ENCODE assay signal across 9 cellular contexts in the genomic region with DNA sequence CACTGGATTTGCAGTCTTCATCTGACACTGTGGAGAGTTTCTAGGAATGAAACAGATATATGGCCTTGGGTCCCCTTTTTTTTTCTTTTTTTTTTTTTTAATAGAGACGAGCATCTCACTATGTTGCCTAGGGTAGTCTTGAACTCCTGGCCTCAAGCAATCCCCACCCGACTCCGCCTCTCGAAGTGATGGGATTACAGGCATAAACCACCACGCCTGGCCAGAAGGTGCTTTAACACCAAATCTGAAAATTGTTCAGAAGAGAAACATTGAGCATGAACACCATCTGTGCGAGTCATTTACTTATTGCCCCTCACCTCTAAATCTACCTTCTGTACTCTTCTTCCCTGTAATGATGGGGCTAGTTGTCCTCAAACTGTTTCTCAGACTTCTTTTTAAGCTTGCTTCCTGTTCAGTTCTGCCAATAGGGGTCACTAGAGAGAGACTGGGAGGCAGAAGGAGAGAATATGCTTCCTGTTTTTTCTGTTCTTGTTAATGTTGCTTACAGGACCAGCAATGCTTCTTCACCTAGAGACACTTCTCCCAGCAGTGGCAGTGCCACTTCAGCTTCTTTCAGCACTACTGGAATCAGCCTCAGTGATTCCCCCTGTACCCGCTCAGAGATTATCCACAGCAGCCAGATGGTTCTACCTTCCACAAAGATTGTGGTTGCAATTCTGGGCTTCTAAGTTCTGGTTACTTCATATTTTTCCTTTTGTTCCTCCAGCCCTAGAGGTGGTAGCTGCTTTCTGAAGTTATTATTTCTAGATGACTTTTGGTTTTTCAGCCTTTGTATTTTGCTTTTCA. TPM values are rescaled to one million over a fixed set of nuclear protein-coding genes. Genes with fewer than 3 reads are reported as not detected.
DNase-seq lines count a peak whose midpoint lies in the region; ATAC-seq, FAIRE-seq and TF ChIP-seq lines count a peak whose summit lies in the region.
"Had no signal": no experiment of that assay in that cellular context is flagged by ENCODE, and none has a peak within 500 bp of the region (broad histone marks: within the 10 kb centered on the region; RNA-seq: fewer than 3 reads in every experiment).

No MANE protein-coding gene starts in this region.

- no peaks in the 10 kb centered on the region for H4K20me1 ChIP-seq in endothelial cell of umbilical vein (replicated peaks; ENCODE audit: control insufficient read depth, extremely low read depth, insufficient read depth, low read length)
- H4K20me1 ChIP-seq: BLaER1 treated with 17β-estradiol and CSF1 and Interleukin-3, amounts not matched to agents 10 nM and 100 nM had no signal

- no peaks in the 10 kb centered on the region for H3K27me3 Mint-ChIP-seq in naive thymus-derived CD4-positive, alpha-beta T cell

- no peaks in the 10 kb centered on the region for H3K27me3 ChIP-seq in endothelial cell of umbilical vein (ENCODE audit: control insufficient read depth in 2 of 2, insufficient read depth in 2 of 2, low read length in 2 of 2)
- no peaks in the 10 kb centered on the region for H3K27me3 ChIP-seq in naive thymus-derived CD4-positive, alpha-beta T cell (ENCODE audit: control insufficient read depth in 2 of 2, insufficient read depth in 2 of 2, low read length in 2 of 2)
- H3K27me3 ChIP-seq: BLaER1 treated with 17β-estradiol and CSF1 and Interleukin-3, amounts not matched to agents 10 nM and 100 nM had no signal

- TF ChIP-seq CTCF in RWPE1 (conservative IDR thresholded peaks at IDR 0.05; ENCODE audit: low read depth) (peak; percentile 44), endothelial cell of umbilical vein (IDR thresholded peaks at IDR 0.05; ENCODE audit: extremely low read depth in 1 of 2, insufficient read depth in 1 of 2, low read depth in 1 of 2, low read length in 2 of 2) (peak; percentile 68 to 77)

- peak; percentile 87 for FAIRE-seq in endothelial cell of umbilical vein (lab: Jason Lieb, UNC)

- peak; percentile 19 for DNase-seq in NCI-H146 (lab: John Stamatoyannopoulos, UW)
- DNase-seq in NCI-H146 treated with DMSO at 0.1 percent for 48 hours (lab: John Stamatoyannopoulos, UW; ENCODE audit: unreplicated experiment) = no peak
- peak; percentile 49 for DNase-seq in HS-27A (ENCODE audit: low read depth)
- no peak for DNase-seq in RWPE1 (ENCODE audit: low spot score)
- DNase-seq in endothelial cell of umbilical vein (ENCODE audit: low read depth, low spot score) = peak; percentile 69
- DNase-seq in naive thymus-derived CD4-positive, alpha-beta T cell = peak in 7 of 9 donors; percentile 52 to 69 (median 62)
- no peak for DNase-seq in NCI-H1048 (lab: John Stamatoyannopoulos, UW)
- DNase-seq in stimulated activated CD4-positive, alpha-beta T cell treated with anti-CD3 and anti-CD28 coated beads, Interleukin-1b, Interleukin-23, amount 100 ng/mL, for 48 hours = no peak

- peaks cover under 1 to 18% (median 4%) of the 10 kb centered on the region in 11 donors for H3K9me3 Mint-ChIP-seq in naive thymus-derived CD4-positive, alpha-beta T cell

- no peaks in the 10 kb centered on the region for H3K4me1 ChIP-seq in endothelial cell of umbilical vein (ENCODE audit: control insufficient read depth, extremely low read depth, insufficient read depth, low read length)
- H3K4me1 ChIP-seq in naive thymus-derived CD4-positive, alpha-beta T cell (ENCODE audit: control insufficient read depth in 2 of 2, insufficient read depth in 2 of 2, low read length in 2 of 2) = peaks cover 5 to 6% of the 10 kb centered on the region in 2 donors

- H3K9ac ChIP-seq in endothelial cell of umbilical vein (replicated peaks; ENCODE audit: extremely low read depth, insufficient read depth, low read length) = no peak overlapping the region
- H3K9ac ChIP-seq: BLaER1 treated with 17β-estradiol and CSF1 and Interleukin-3, amounts not matched to agents 10 nM and 100 nM had no signal

- H3K4me3 Mint-ChIP-seq in naive thymus-derived CD4-positive, alpha-beta T cell = no peak overlapping the region

- TF ChIP-seq POLR2A in endothelial cell of umbilical vein (IDR thresholded peaks at IDR 0.05; ENCODE audit: low read depth, low read length) = no peak

- ATAC-seq in naive thymus-derived CD4-positive, alpha-beta T cell = peak; percentile 89

- peak overlapping the region in 8 of 9 donors; percentile 16 to 75 (median 50) for H3K27ac Mint-ChIP-seq in naive thymus-derived CD4-positive, alpha-beta T cell

- no peaks in the 10 kb centered on the region for H3K36me3 ChIP-seq in endothelial cell of umbilical vein (ENCODE audit: control insufficient read depth in 2 of 2, extremely low read depth in 1 of 2, insufficient read depth in 2 of 2, low read length in 2 of 2)
- H3K36me3 ChIP-seq in naive thymus-derived CD4-positive, alpha-beta T cell (ENCODE audit: control insufficient read depth in 2 of 3, insufficient read depth in 3 of 3, low read length in 3 of 3) = no peaks in the 10 kb centered on the region

- BruUV-seq in endothelial cell of umbilical vein (replicated peaks; lab: Mats Ljungman, UMichigan) = no TSS peak

- no peak overlapping the region for H3K4me3 ChIP-seq in endothelial cell of umbilical vein (replicated peaks in 1 of 3; ENCODE audit: insufficient read depth in 1 of 3, low read depth in 1 of 3, low read length in 3 of 3)
- H3K4me3 ChIP-seq in naive thymus-derived CD4-positive, alpha-beta T cell (ENCODE audit: low read length) = no peak overlapping the region
- H3K4me3 ChIP-seq: BLaER1 treated with 17β-estradiol and CSF1 and Interleukin-3, amounts not matched to agents 10 nM and 100 nM had no signal

- H3K27ac ChIP-seq in RWPE1 (no peak overlapping the region), endothelial cell of umbilical vein (ENCODE audit: insufficient read depth, low read depth, low read length) (no peak overlapping the region)
- H3K27ac ChIP-seq in naive thymus-derived CD4-positive, alpha-beta T cell (ENCODE audit: low read depth, low read length) = no peak overlapping the region

- intact Hi-C loops in endothelial cell of umbilical vein (cut with micrococcal nuclease) = loop anchor here (1.0 to 5.0 kb wide), 4 partner anchors 20 to 144 kb away; a partner anchor contains a TSS
- intact Hi-C loops in naive thymus-derived CD4-positive, alpha-beta T cell (cut with micrococcal nuclease) = loop anchor here (1.0 to 2.0 kb wide), 4 partner anchors 15 to 69 kb away; a partner anchor contains a TSS

- dilution Hi-C loops in endothelial cell of umbilical vein (cut with MboI; ENCODE audit: extremely low pct_ligation_motif_present, low sequenced_read_pairs) = no loop called here

- CTCF ChIA-PET in RWPE1 (lab: Yijun Ruan, JAX) (interaction anchor here (0.5 to 1.5 kb wide), 10 partner anchors 9 to 1210 kb away, joined by 3 to 10 read pairs (median 3); no protein-coding TSS in a partner anchor), endothelial cell of umbilical vein (lab: Charles Lee) (interaction anchor here (0.5 to 3.1 kb wide), 35 partner anchors 10 to 909 kb away, joined by 3 to 28 read pairs (median 5); a partner anchor contains a TSS)
- CTCF ChIA-PET in naive thymus-derived CD4-positive, alpha-beta T cell (lab: Charles Lee) = interaction anchor here (0.6 to 1.9 kb wide), 11 partner anchors 15 to 909 kb away, joined by 3 to 8 read pairs (median 3); a partner anchor contains a TSS

- H3K4me2 ChIP-seq in endothelial cell of umbilical vein (ENCODE audit: insufficient read depth, low read length) = no peak overlapping the region

- no peaks in the 10 kb centered on the region for H3K9me1 ChIP-seq in endothelial cell of umbilical vein (replicated peaks; ENCODE audit: control insufficient read depth, extremely low read depth, insufficient read depth, low read length)

- peak overlapping the region; percentile 98 for H2AFZ ChIP-seq in endothelial cell of umbilical vein (ENCODE audit: low read depth, low read length)

- H3K4me1 Mint-ChIP-seq in naive thymus-derived CD4-positive, alpha-beta T cell = peaks cover 7 to 27% (median 23%) of the 10 kb centered on the region in 7 donors

- no peaks in the 10 kb centered on the region for H3K79me2 ChIP-seq in endothelial cell of umbilical vein (ENCODE audit: control insufficient read depth, insufficient read depth, low read length)

- peaks cover 8 to 44% (median 27%) of the 10 kb centered on the region in 5 donors for H3K36me3 Mint-ChIP-seq in naive thymus-derived CD4-positive, alpha-beta T cell

- H3K9me3 ChIP-seq in endothelial cell of umbilical vein (replicated peaks; ENCODE audit: control insufficient read depth, insufficient read depth, low read length) = no peaks in the 10 kb centered on the region
- H3K9me3 ChIP-seq in naive thymus-derived CD4-positive, alpha-beta T cell (ENCODE audit: control insufficient read depth in 2 of 3, low read length in 3 of 3) = peaks cover 0 to 1% (median 0%) of the 10 kb centered on the region in 3 experiments

- POLR2A ChIA-PET in RWPE1 (lab: Yijun Ruan, JAX; ENCODE audit: low non-redundant PET) = no interaction called here
- POLR2A ChIA-PET in endothelial cell of umbilical vein (lab: Charles Lee) = interaction anchor here (1.3 kb wide), 1 partner anchor 70 kb away, joined by 5 read pairs; a partner anchor contains a TSS
- POLR2A ChIA-PET in naive thymus-derived CD4-positive, alpha-beta T cell (lab: Charles Lee) = interaction anchor here (0.6 to 3.4 kb wide), 6 partner anchors 10 to 422 kb away, joined by 3 to 29 read pairs (median 6); a partner anchor contains a TSS

TF ChIP-seq in endothelial cell of umbilical vein, 7 proteins besides CTCF, POLR2A, EP300 and RAD21 (continues in another document):
- TF ChIP-seq MYC (IDR thresholded peaks at IDR 0.05; ENCODE audit: low read depth, low read length) (no peak), EZH2 (IDR thresholded peaks at IDR 0.05; ENCODE audit: borderline replicate concordance, low read depth, low read length, severe bottlenecking) (no peak), FOS (IDR thresholded peaks at IDR 0.05; ENCODE audit: borderline replicate concordance, insufficient read depth, low read length) (no peak), JUN (IDR thresholded peaks at IDR 0.05; ENCODE audit: borderline replicate concordance, insufficient read depth, insufficient read length, low read depth) (no peak), GATA2 (IDR thresholded peaks at IDR 0.05; ENCODE audit: insufficient read depth, insufficient read length, low read depth, low read length) (no peak), POLR2AphosphoS5 (IDR thresholded peaks at IDR 0.05; ENCODE audit: insufficient read depth, low read depth, low read length) (no peak)

RNA-seq across cellular contexts. Expression of a gene that starts 20.8 kb away (rescaled TPM):
- 35.7 and 41.2 TPM in 2 replicates for total RNA-seq in endothelial cell of umbilical vein
- 59.4 and 73.9 TPM in 2 replicates for polyA plus RNA-seq in endothelial cell of umbilical vein
- polyA plus RNA-seq in endothelial cell of umbilical vein (2011; cell fraction: cytosol; rRNA removed) = 44.3 and 46.4 TPM in 2 replicates
- 82.4 and 83.0 TPM in 2 replicates for polyA plus RNA-seq in endothelial cell of umbilical vein (2011; cell fraction: nucleus; rRNA removed)
- polyA plus RNA-seq in endothelial cell of umbilical vein (2012) = 26.2 and 33.8 TPM in 2 replicates
- 280 and 304 TPM in 2 replicates for polyA minus RNA-seq in endothelial cell of umbilical vein
- 28.3 TPM for polyA minus RNA-seq in endothelial cell of umbilical vein (2011; cell fraction: cytosol; rRNA and poly(A)+ RNA removed)
- polyA minus RNA-seq in endothelial cell of umbilical vein (2011; cell fraction: nucleus; rRNA and poly(A)+ RNA removed) = 86.6 and 118 TPM in 2 replicates
- total RNA-seq in naive thymus-derived CD4-positive, alpha-beta T cell = 100 to 1,000 TPM in 2 of 5 experiments, 10 to 100 TPM in 3; 56.7 to 146 (median 94.0) TPM
- 10 to 100 TPM; 18.3 to 19.6 TPM for polyA plus RNA-seq in naive thymus-derived CD4-positive, alpha-beta T cell

Comparison
In these comparisons a context has a peak if more than half of its experiments do, and no peak if none do; other contexts are left out.
1. DNase-seq: peak in NCI-H146 (single experiment), HS-27A (single experiment), endothelial cell of umbilical vein (single experiment) and naive thymus-derived CD4-positive, alpha-beta T cell (7 of 9); none in NCI-H146 treated with DMSO at 0.1 percent for 48 hours (single experiment), RWPE1 (single experiment), NCI-H1048 (single experiment) and stimulated activated CD4-positive, alpha-beta T cell treated with anti-CD3 and anti-CD28 coated beads, Interleukin-1b, Interleukin-23, amount 100 ng/mL, for 48 hours (single experiment).